In genomic region chr15:70342554-70343548, GRCh38 we compare ENCODE assay signal across 27 cellular contexts.
DNase-seq lines count a peak whose midpoint lies in the region; ATAC-seq and TF ChIP-seq lines count a peak whose summit lies in the region.
"Had no signal": no experiment of that assay in that cellular context is flagged by ENCODE, and none has a peak within 500 bp of the region (broad histone marks: within the 10 kb centered on the region; RNA-seq: fewer than 3 reads in every experiment).

No MANE protein-coding gene starts in this region.

- no peak for TF ChIP-seq CTCF in lower leg skin (IDR thresholded peaks at IDR 0.05)

- intact Hi-C loops in lower leg skin (cut with DNase I; ENCODE audit: low total_unique reads), result no loop called here

- H3K9me3 Mint-ChIP-seq in activated CD8-positive, alpha-beta T cell treated with anti-CD3 and anti-CD28 coated beads, Interleukin-2, amount 10 ng/mL, durations not matched to agents 7 days and 5 days (ENCODE audit: insufficient read depth), result no peaks in the 10 kb centered on the region
- H3K9me3 Mint-ChIP-seq: activated CD4-positive, alpha-beta T cell treated with anti-CD3 and anti-CD28 coated beads, Interleukin-2, amount 10 ng/mL, durations not matched to agents 24 days and 14 days; activated naive CD4-positive, alpha-beta T cell treated with anti-CD3 and anti-CD28 coated beads for 36 hours; HFFc6; stimulated activated naive B cell treated with anti-CD40 and anti-IgM and Interleukin-4, amounts not matched to agents 10 μg/mL and 1 μg/mL and 100 μg/mL, for 72 hours had no signal

- H3K27me3 Mint-ChIP-seq in activated CD8-positive, alpha-beta T cell treated with anti-CD3 and anti-CD28 coated beads, Interleukin-2, amount 10 ng/mL, durations not matched to agents 7 days and 5 days (ENCODE audit: low read depth), result peaks cover 8% of the 10 kb centered on the region

- 89 to 92% methylated on average over 8 of the region's 8 CpGs for WGBS in lower leg skin, 2 donors

- CTCF ChIA-PET in activated CD8-positive, alpha-beta T cell treated with anti-CD3 and anti-CD28 coated beads, Interleukin-2, amount 10 ng/mL, durations not matched to agents 7 days and 5 days (lab: Charles Lee), result no interaction called here

- H3K4me3 ChIP-seq in SJCRH30 (no peak overlapping the region), lower leg skin (ENCODE audit: low read depth, poor library complexity, severe bottlenecking) (no peak overlapping the region)
- H3K4me3 ChIP-seq: adrenal gland, lower lobe of right lung, PC-9 had no signal

- no peak for TF ChIP-seq POLR2A in lower leg skin (IDR thresholded peaks at IDR 0.05)

- H3K36me3 ChIP-seq in SJCRH30, result no peaks in the 10 kb centered on the region
- H3K36me3 ChIP-seq: adrenal gland, lower lobe of right lung had no signal

- H3K9me3 ChIP-seq in SJCRH30 (replicated peaks), result no peaks in the 10 kb centered on the region
- H3K9me3 ChIP-seq: adrenal gland, lower lobe of right lung had no signal

- peaks cover 32% of the 10 kb centered on the region for H3K4me1 ChIP-seq in SJCRH30

- peak; percentile 42 for DNase-seq in activated CD8-positive, alpha-beta memory T cell treated with anti-CD3 and anti-CD28 coated beads for 24 hours
- no peak for DNase-seq in activated CD8-positive, alpha-beta memory T cell treated with anti-CD3 and anti-CD28 coated beads, Interleukin-2, amount 50 U/mL, for 4 hours
- peak; percentile 2 to 29 for DNase-seq in SJCRH30
- DNase-seq in lower leg skin (ENCODE audit: low spot score in 2 of 2), result peak; percentile 7 to 69
- peak; percentile 35 for DNase-seq in ureter (ENCODE audit: low spot score)
- no peak for DNase-seq in HT-29 (ENCODE audit: low spot score)
- DNase-seq in activated CD8-positive, alpha-beta T cell treated with anti-CD3 and anti-CD28 coated beads, Interleukin-2, amount 10 ng/mL, durations not matched to agents 7 days and 5 days, result no peak
- DNase-seq: activated CD4-positive, alpha-beta T cell treated with anti-CD3 and anti-CD28 coated beads, Interleukin-2, amount 10 ng/mL, durations not matched to agents 24 days and 14 days; activated naive CD4-positive, alpha-beta T cell treated with anti-CD3 and anti-CD28 coated beads for 36 hours; CD8-positive, alpha-beta memory T cell; DMS153; GOT3; HFFc6; lower lobe of right lung; NCI-H1048; NCI-H2029 treated with DMSO at 0.1 percent for 48 hours; NCI-H446 treated with DMSO at 0.1 percent for 48 hours; NK-92 treated with Interleukin-12 subunit alpha and Interleukin-12 subunit beta, amount 100 ng/mL, for 24 hours; PC-9; SHP77; stimulated activated CD4-positive, alpha-beta T cell treated with anti-CD3 and anti-CD28 coated beads, Interleukin-4, amount 100 ng/mL, for 4 hours; stimulated activated naive B cell treated with anti-CD40 and anti-IgM and Interleukin-4, amounts not matched to agents 10 μg/mL and 1 μg/mL and 100 μg/mL, for 72 hours; T1000 had no signal

- POLR2A ChIA-PET in activated CD8-positive, alpha-beta T cell treated with anti-CD3 and anti-CD28 coated beads, Interleukin-2, amount 10 ng/mL, durations not matched to agents 7 days and 5 days (lab: Charles Lee), result no interaction called here

- peaks cover 5% of the 10 kb centered on the region; the same call in 1 of the 2 replicates for H3K27me3 ChIP-seq in SJCRH30
- H3K27me3 ChIP-seq: adrenal gland had no signal

- H3K27ac Mint-ChIP-seq in activated CD8-positive, alpha-beta T cell treated with anti-CD3 and anti-CD28 coated beads, Interleukin-2, amount 10 ng/mL, durations not matched to agents 7 days and 5 days, result no peak overlapping the region
- H3K27ac Mint-ChIP-seq: activated CD4-positive, alpha-beta T cell treated with anti-CD3 and anti-CD28 coated beads, Interleukin-2, amount 10 ng/mL, durations not matched to agents 24 days and 14 days; activated naive CD4-positive, alpha-beta T cell treated with anti-CD3 and anti-CD28 coated beads for 36 hours; CD8-positive, alpha-beta memory T cell; HFFc6; progenitor cell of endocrine pancreas; stimulated activated naive B cell treated with anti-CD40 and anti-IgM and Interleukin-4, amounts not matched to agents 10 μg/mL and 1 μg/mL and 100 μg/mL, for 72 hours had no signal

- no peak for ATAC-seq in activated CD8-positive, alpha-beta T cell treated with anti-CD3 and anti-CD28 coated beads, Interleukin-2, amount 10 ng/mL, durations not matched to agents 7 days and 5 days
- ATAC-seq in HG02970 (IDR thresholded peaks at IDR 0.05; ENCODE audit: low FRiP score, unreplicated experiment), result no peak
- ATAC-seq: lower lobe of right lung; stimulated activated naive B cell treated with anti-CD40 and anti-IgM and Interleukin-4, amounts not matched to agents 10 μg/mL and 1 μg/mL and 100 μg/mL, for 72 hours had no signal

- no peak overlapping the region for H3K4me3 Mint-ChIP-seq in activated CD8-positive, alpha-beta T cell treated with anti-CD3 and anti-CD28 coated beads, Interleukin-2, amount 10 ng/mL, durations not matched to agents 7 days and 5 days
- H3K4me3 Mint-ChIP-seq: activated CD4-positive, alpha-beta T cell treated with anti-CD3 and anti-CD28 coated beads, Interleukin-2, amount 10 ng/mL, durations not matched to agents 24 days and 14 days; activated naive CD4-positive, alpha-beta T cell treated with anti-CD3 and anti-CD28 coated beads for 36 hours; CD8-positive, alpha-beta memory T cell; HFFc6; stimulated activated naive B cell treated with anti-CD40 and anti-IgM and Interleukin-4, amounts not matched to agents 10 μg/mL and 1 μg/mL and 100 μg/mL, for 72 hours had no signal

- no peak overlapping the region for H3K27ac ChIP-seq in SJCRH30
- H3K27ac ChIP-seq: adrenal gland, lower lobe of right lung, PC-9 had no signal

- H3K4me1 Mint-ChIP-seq in activated CD8-positive, alpha-beta T cell treated with anti-CD3 and anti-CD28 coated beads, Interleukin-2, amount 10 ng/mL, durations not matched to agents 7 days and 5 days (ENCODE audit: low read depth), result no peaks in the 10 kb centered on the region
- H3K4me1 Mint-ChIP-seq: activated CD4-positive, alpha-beta T cell treated with anti-CD3 and anti-CD28 coated beads, Interleukin-2, amount 10 ng/mL, durations not matched to agents 24 days and 14 days; CD8-positive, alpha-beta memory T cell had no signal

- H3K36me3 Mint-ChIP-seq in activated CD8-positive, alpha-beta T cell treated with anti-CD3 and anti-CD28 coated beads, Interleukin-2, amount 10 ng/mL, durations not matched to agents 7 days and 5 days (ENCODE audit: low read depth), result no peaks in the 10 kb centered on the region
- H3K36me3 Mint-ChIP-seq: brain; CD8-positive, alpha-beta memory T cell; stimulated activated naive B cell treated with anti-CD40 and anti-IgM and Interleukin-4, amounts not matched to agents 10 μg/mL and 1 μg/mL and 100 μg/mL, for 72 hours had no signal

Comparison
In these comparisons a context has a peak if more than half of its experiments do, and no peak if none do; other contexts are left out.
1. DNase-seq: peak in activated CD8-positive, alpha-beta memory T cell treated with anti-CD3 and anti-CD28 coated beads for 24 hours (single experiment), SJCRH30 (2 of 2), lower leg skin (2 of 2) and ureter (single experiment); none in activated CD8-positive, alpha-beta memory T cell treated with anti-CD3 and anti-CD28 coated beads, Interleukin-2, amount 50 U/mL, for 4 hours (single experiment), HT-29 (single experiment) and activated CD8-positive, alpha-beta T cell treated with anti-CD3 and anti-CD28 coated beads, Interleukin-2, amount 10 ng/mL, durations not matched to agents 7 days and 5 days (single experiment).